In genomic region chr21:32423320-32423719, GRCh38 we compare ENCODE assay signal across 17 cellular contexts. TPM values are rescaled to one million over a fixed set of nuclear protein-coding genes. Genes with fewer than 3 reads are reported as not detected.
DNase-seq lines count a peak whose midpoint lies in the region; ATAC-seq, FAIRE-seq and TF ChIP-seq lines count a peak whose summit lies in the region.
"Had no signal": no experiment of that assay in that cellular context is flagged by ENCODE, and none has a peak within 500 bp of the region (broad histone marks: within the 10 kb centered on the region; RNA-seq: fewer than 3 reads in every experiment).

No MANE protein-coding gene starts in this region.

- POLR2A ChIA-PET in PC-3 (lab: Charles Lee; ENCODE audit: unreplicated experiment): no interaction called here

- peaks cover 32% of the 10 kb centered on the region for H3K79me2 ChIP-seq in PC-3 (ENCODE audit: low read length)

- TF ChIP-seq EP300 in sigmoid colon (IDR thresholded peaks at IDR 0.05): no peak

- H3K9ac ChIP-seq in PC-3 (ENCODE audit: low read length): no peak overlapping the region

- H3K36me3 ChIP-seq in PC-3 (ENCODE audit: low read depth, low read length) (no peaks in the 10 kb centered on the region), bronchial epithelial cell (ENCODE audit: control insufficient read depth, insufficient read depth, low read length) (no peaks in the 10 kb centered on the region), sigmoid colon (peaks cover 0 to 4% (median under 1%) of the 10 kb centered on the region in 4 donors)
- H3K36me3 ChIP-seq: prostate gland, thoracic aorta had no signal

- no TSS peak for BruUV-seq in PC-3 (replicated peaks; lab: Mats Ljungman, UMichigan)

- intact Hi-C loops in PC-3 (cut with micrococcal nuclease): no loop called here
- intact Hi-C loops in sigmoid colon (cut with DNase I): no loop called here

- CTCF ChIA-PET in PC-3 (lab: Charles Lee): interaction anchor here (0.6 kb wide), 1 partner anchor 348 kb away, joined by 3 read pairs; the partner anchor contains the start of gene PAXBP1

- H3K27ac ChIP-seq in PC-3 (ENCODE audit: low read length) (peak overlapping the region; percentile 43), sigmoid colon (no peak overlapping the region)
- H3K27ac ChIP-seq: left lung, SK-N-MC, thoracic aorta, VCaP had no signal

- ATAC-seq in PC-3: peak; percentile 40
- ATAC-seq: left lung had no signal

- H3K4me3 ChIP-seq in PC-3 (ENCODE audit: low read length): peak overlapping the region; percentile 1; the same call in 1 of the 2 replicates
- no peak overlapping the region for H3K4me3 ChIP-seq in bronchial epithelial cell (ENCODE audit: low read depth, low read length)
- no peak overlapping the region for H3K4me3 ChIP-seq in sigmoid colon
- H3K4me3 ChIP-seq: left lung, prostate gland, SK-N-MC, thoracic aorta had no signal

- H3K27me3 ChIP-seq in PC-3 (ENCODE audit: low read length): no peaks in the 10 kb centered on the region
- no peaks in the 10 kb centered on the region for H3K27me3 ChIP-seq in bronchial epithelial cell (ENCODE audit: control insufficient read depth, insufficient read depth, low read length)
- H3K27me3 ChIP-seq in sigmoid colon: no peaks in the 10 kb centered on the region
- H3K27me3 ChIP-seq: left lung had no signal

- H2AFZ ChIP-seq in PC-3 (ENCODE audit: low read length): no peak overlapping the region

- H3K9me3 ChIP-seq in PC-3 (ENCODE audit: low read length): no peaks in the 10 kb centered on the region
- no peaks in the 10 kb centered on the region for H3K9me3 ChIP-seq in sigmoid colon
- H3K9me3 ChIP-seq: prostate gland, thoracic aorta had no signal

- TF ChIP-seq CTCF in PC-3 (conservative IDR thresholded peaks at IDR 0.05; ENCODE audit: low read depth, low read length): no peak
- no peak for TF ChIP-seq CTCF in bronchial epithelial cell (IDR thresholded peaks at IDR 0.05; ENCODE audit: insufficient read depth, low read length, severe bottlenecking)
- no peak for TF ChIP-seq CTCF in sigmoid colon (IDR thresholded peaks at IDR 0.05)

- WGBS in sigmoid colon, 2 donors: 91 to 94% methylated on average over 2 of the region's 2 CpGs

- H3K4me1 ChIP-seq in PC-3 (ENCODE audit: insufficient read depth, low read length) (peaks cover 57% of the 10 kb centered on the region), sigmoid colon (peaks cover 0 to 8% (median 0%) of the 10 kb centered on the region in 4 donors)

- no peaks in the 10 kb centered on the region for H4K20me1 ChIP-seq in PC-3 (ENCODE audit: low read length)

- H3K4me2 ChIP-seq in PC-3 (ENCODE audit: low read length): peak overlapping the region; percentile 42

- H3F3A ChIP-seq in PC-3 (ENCODE audit: low read length, unreplicated experiment): peaks cover 11% of the 10 kb centered on the region

- no peaks in the 10 kb centered on the region for H3K9me2 ChIP-seq in PC-3 (replicated peaks; ENCODE audit: low read length)

- no peak for TF ChIP-seq POLR2A in sigmoid colon (IDR thresholded peaks at IDR 0.05)

- DNase-seq in EL (peak; percentile 94), PC-3 (peak; percentile 89), bronchial epithelial cell (ENCODE audit: low read depth) (peak; percentile 78), non-pigmented ciliary epithelial cell (ENCODE audit: low read depth) (peak; percentile 73), NOMO-1 (lab: John Stamatoyannopoulos, UW; ENCODE audit: unreplicated experiment in 2 of 2) (no peak), sigmoid colon (no peak)
- no peak for DNase-seq in activated CD8-positive, alpha-beta memory T cell treated with anti-CD3 and anti-CD28 coated beads for 24 hours
- DNase-seq in activated CD4-positive, CD25-positive, alpha-beta regulatory T cell (lab: John Stamatoyannopoulos, UW): no peak
- DNase-seq: CD4-positive, alpha-beta memory T cell; cerebellar nuclear complex; left lung; NCI-H1105 treated with DMSO at 0.1 percent for 48 hours had no signal

- no peak for FAIRE-seq in bronchial epithelial cell (lab: Jason Lieb, UNC)
- FAIRE-seq: GM19239 had no signal

RNA-seq across cellular contexts. Expression of gene EVA1C, which starts 10.8 kb away (rescaled TPM):
- total RNA-seq in PC-3 (2014; rRNA removed): 16.1 and 17.5 TPM in 2 replicates
- 8.8 and 9.0 TPM in 2 replicates for total RNA-seq in bronchial epithelial cell
- total RNA-seq in sigmoid colon: 10 to 100 TPM; 32.1 to 53.8 (median 41.2) TPM
- 10 to 100 TPM in 1 of 3 donors, 1 to 10 TPM in 2; 3.5 to 10.8 (median 6.0) TPM for polyA plus RNA-seq in sigmoid colon

RNA-seq across cellular contexts. Expression of gene URB1, which starts 30.5 kb away (rescaled TPM):
- 27.8 and 36.3 TPM in 2 replicates for total RNA-seq in PC-3 (2014; rRNA removed)
- total RNA-seq in bronchial epithelial cell: 19.3 and 22.4 TPM in 2 replicates
- 10 to 100 TPM in 3 of 4 donors, 1 to 10 TPM in 1; 7.5 to 16.7 (median 11.5) TPM for total RNA-seq in sigmoid colon
- 1 to 10 TPM in 1 of 3 donors, under 1 TPM in 2; 0.60 to 7.1 (median 0.69) TPM for polyA plus RNA-seq in sigmoid colon

Comparison
In these comparisons a context has a peak if more than half of its experiments do, and no peak if none do; other contexts are left out.
1. DNase-seq: peak in EL (single experiment), PC-3 (single experiment), bronchial epithelial cell (single experiment) and non-pigmented ciliary epithelial cell (single experiment); none in activated CD8-positive, alpha-beta memory T cell treated with anti-CD3 and anti-CD28 coated beads for 24 hours (single experiment), NOMO-1 (0 of 2), activated CD4-positive, CD25-positive, alpha-beta regulatory T cell (0 of 4) and sigmoid colon (single experiment).